In genomic region chr2:32780961-32781360, GRCh38 we compare ENCODE assay signal across 1 cellular context.
TF ChIP-seq lines count a peak whose summit lies in the region.

No MANE protein-coding gene starts in this region.

TF ChIP-seq in GM12878, 131 proteins besides CTCF, POLR2A, EP300 and RAD21 (continued from another document):
- TF ChIP-seq, protein P1, sequence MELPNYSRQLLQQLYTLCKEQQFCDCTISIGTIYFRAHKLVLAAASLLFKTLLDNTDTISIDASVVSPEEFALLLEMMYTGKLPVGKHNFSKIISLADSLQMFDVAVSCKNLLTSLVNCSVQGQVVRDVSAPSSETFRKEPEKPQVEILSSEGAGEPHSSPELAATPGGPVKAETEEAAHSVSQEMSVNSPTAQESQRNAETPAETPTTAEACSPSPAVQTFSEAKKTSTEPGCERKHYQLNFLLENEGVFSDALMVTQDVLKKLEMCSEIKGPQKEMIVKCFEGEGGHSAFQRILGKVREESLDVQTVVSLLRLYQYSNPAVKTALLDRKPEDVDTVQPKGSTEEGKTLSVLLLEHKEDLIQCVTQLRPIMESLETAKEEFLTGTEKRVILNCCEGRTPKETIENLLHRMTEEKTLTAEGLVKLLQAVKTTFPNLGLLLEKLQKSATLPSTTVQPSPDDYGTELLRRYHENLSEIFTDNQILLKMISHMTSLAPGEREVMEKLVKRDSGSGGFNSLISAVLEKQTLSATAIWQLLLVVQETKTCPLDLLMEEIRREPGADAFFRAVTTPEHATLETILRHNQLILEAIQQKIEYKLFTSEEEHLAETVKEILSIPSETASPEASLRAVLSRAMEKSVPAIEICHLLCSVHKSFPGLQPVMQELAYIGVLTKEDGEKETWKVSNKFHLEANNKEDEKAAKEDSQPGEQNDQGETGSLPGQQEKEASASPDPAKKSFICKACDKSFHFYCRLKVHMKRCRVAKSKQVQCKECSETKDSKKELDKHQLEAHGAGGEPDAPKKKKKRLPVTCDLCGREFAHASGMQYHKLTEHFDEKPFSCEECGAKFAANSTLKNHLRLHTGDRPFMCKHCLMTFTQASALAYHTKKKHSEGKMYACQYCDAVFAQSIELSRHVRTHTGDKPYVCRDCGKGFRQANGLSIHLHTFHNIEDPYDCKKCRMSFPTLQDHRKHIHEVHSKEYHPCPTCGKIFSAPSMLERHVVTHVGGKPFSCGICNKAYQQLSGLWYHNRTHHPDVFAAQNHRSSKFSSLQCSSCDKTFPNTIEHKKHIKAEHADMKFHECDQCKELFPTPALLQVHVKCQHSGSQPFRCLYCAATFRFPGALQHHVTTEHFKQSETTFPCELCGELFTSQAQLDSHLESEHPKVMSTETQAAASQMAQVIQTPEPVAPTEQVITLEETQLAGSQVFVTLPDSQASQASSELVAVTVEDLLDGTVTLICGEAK (IDR thresholded peaks at IDR 0.05; ENCODE audit: borderline replicate concordance) = no peak
- TF ChIP-seq GATAD2B (conservative IDR thresholded peaks at IDR 0.05; ENCODE audit: low read depth) (no peak), YBX1 (IDR thresholded peaks at IDR 0.05) (no peak), YY1 (IDR thresholded peaks at IDR 0.05; ENCODE audit: low read depth, low read length) (no peak), SKIL (IDR thresholded peaks at IDR 0.05; ENCODE audit: low read depth, poor library complexity, severe bottlenecking) (no peak), NR2C1 (IDR thresholded peaks at IDR 0.05) (no peak)
